9 cellular contexts compared by ENCODE assay signal in genomic region chr10:60434418-60435046, GRCh38. TPM values are rescaled to one million over a fixed set of nuclear protein-coding genes. Genes with fewer than 3 reads are reported as not detected.
DNase-seq lines count a peak whose midpoint lies in the region; ATAC-seq and TF ChIP-seq lines count a peak whose summit lies in the region.
"Had no signal": no experiment of that assay in that cellular context is flagged by ENCODE, and none has a peak within 500 bp of the region (broad histone marks: within the 10 kb centered on the region; RNA-seq: fewer than 3 reads in every experiment).

No MANE protein-coding gene starts in this region.

- H3K36me3 Mint-ChIP-seq in naive B cell = no peaks in the 10 kb centered on the region
- H3K36me3 Mint-ChIP-seq: CD4-positive, CD25-positive, alpha-beta regulatory T cell had no signal

- no peaks in the 10 kb centered on the region for H3K79me2 ChIP-seq in PC-3 (ENCODE audit: low read length)

- H3K27me3 Mint-ChIP-seq in naive B cell = no peaks in the 10 kb centered on the region
- H3K27me3 Mint-ChIP-seq: CD4-positive, CD25-positive, alpha-beta regulatory T cell had no signal

- intact Hi-C loops in PC-3 (cut with micrococcal nuclease) = loop anchor here (1.0 to 2.0 kb wide), 8 partner anchors 50 to 334 kb away; no protein-coding TSS in a partner anchor

- CTCF ChIA-PET in PC-3 (lab: Charles Lee) = interaction anchor here (0.6 to 1.3 kb wide), 3 partner anchors 196 to 229 kb away, joined by 6 to 16 read pairs (median 7); no protein-coding TSS in a partner anchor

- H3K27ac ChIP-seq in PC-3 (ENCODE audit: low read length) = no peak overlapping the region

- ATAC-seq in HG03469 (IDR thresholded peaks at IDR 0.05; ENCODE audit: unreplicated experiment) (peak; percentile 51), PC-3 (peak; percentile 53), naive B cell (ENCODE audit: low read depth in 2 of 2) (no peak)

- H3K4me2 ChIP-seq in PC-3 (ENCODE audit: low read length) = no peak overlapping the region

- no TSS peak for BruUV-seq in PC-3 (replicated peaks; lab: Mats Ljungman, UMichigan)

- H3K4me1 Mint-ChIP-seq in naive B cell = peaks cover 12 to 17% (median 16%) of the 10 kb centered on the region in 3 donors
- H3K4me1 Mint-ChIP-seq: CD4-positive, CD25-positive, alpha-beta regulatory T cell had no signal

- no peaks in the 10 kb centered on the region for H3K9me3 Mint-ChIP-seq in naive B cell
- H3K9me3 Mint-ChIP-seq: CD4-positive, CD25-positive, alpha-beta regulatory T cell had no signal

- no peaks in the 10 kb centered on the region for H3K36me3 ChIP-seq in PC-3 (ENCODE audit: low read depth, low read length)

- H3K27ac Mint-ChIP-seq in naive B cell = no peak overlapping the region
- H3K27ac Mint-ChIP-seq: CD4-positive, CD25-positive, alpha-beta regulatory T cell had no signal

- H3K4me1 ChIP-seq in PC-3 (ENCODE audit: insufficient read depth, low read length) = peaks cover 33% of the 10 kb centered on the region

- no peak overlapping the region for H3K4me3 ChIP-seq in PC-3 (ENCODE audit: low read length)
- no peak overlapping the region for H3K4me3 ChIP-seq in epithelial cell of esophagus (ENCODE audit: low read length)

- H3K4me3 Mint-ChIP-seq in naive B cell = no peak overlapping the region
- H3K4me3 Mint-ChIP-seq: CD4-positive, CD25-positive, alpha-beta regulatory T cell had no signal

- TF ChIP-seq CTCF in PC-3 (conservative IDR thresholded peaks at IDR 0.05; ENCODE audit: low read depth, low read length) = peak; percentile 99
- TF ChIP-seq CTCF in epithelial cell of esophagus (IDR thresholded peaks at IDR 0.05; ENCODE audit: insufficient read depth, low read depth, low read length, missing control alignments) = peak; percentile 72

- H3F3A ChIP-seq in PC-3 (ENCODE audit: low read length, unreplicated experiment) = no peaks in the 10 kb centered on the region

- H3K9ac ChIP-seq in PC-3 (ENCODE audit: low read length) = no peak overlapping the region

- H3K9me3 ChIP-seq in PC-3 (ENCODE audit: low read length) = no peaks in the 10 kb centered on the region

- H2AFZ ChIP-seq in PC-3 (ENCODE audit: low read length) = no peak overlapping the region

- H4K20me1 ChIP-seq in PC-3 (ENCODE audit: low read length) = no peaks in the 10 kb centered on the region

- H3K9me2 ChIP-seq in PC-3 (replicated peaks; ENCODE audit: low read length) = no peaks in the 10 kb centered on the region

- DNase-seq in NCI-H1417 (lab: John Stamatoyannopoulos, UW) = peak; percentile 2 to 67 (median 43)
- DNase-seq in NCI-H1417 treated with DMSO at 0.1 percent for 48 hours (lab: John Stamatoyannopoulos, UW) = no peak
- peak; percentile 92 for DNase-seq in PC-3
- DNase-seq in epithelial cell of esophagus (ENCODE audit: low read depth) = peak; percentile 69
- DNase-seq in naive B cell = peak; percentile 27
- no peak for DNase-seq in stimulated activated CD4-positive, alpha-beta T cell treated with anti-CD3 and anti-CD28 coated beads, Interleukin-4, amount 100 ng/mL, for 24 hours
- DNase-seq in 8988T = no peak

- POLR2A ChIA-PET in PC-3 (lab: Charles Lee; ENCODE audit: unreplicated experiment) = interaction anchor here (0.8 kb wide), 1 partner anchor 99 kb away, joined by 3 read pairs; no protein-coding TSS in a partner anchor

- H3K27me3 ChIP-seq in PC-3 (ENCODE audit: low read length) = no peaks in the 10 kb centered on the region

RNA-seq across cellular contexts. Expression of gene ANK3, which starts 44.9 kb away (rescaled TPM):
- total RNA-seq in PC-3 (2014; rRNA removed) = 29.5 and 33.6 TPM in 2 replicates
- 1 to 10 TPM in 5 of 6 donors, not detected in 1; 1.3 to 3.8 (median 2.5) TPM for polyA plus RNA-seq in naive B cell (ENCODE audit: low read depth in 6 of 6)

Comparison
In these comparisons a context has a peak if more than half of its experiments do, and no peak if none do; other contexts are left out.
1. DNase-seq: peak in NCI-H1417 (3 of 3), PC-3 (single experiment), epithelial cell of esophagus (single experiment) and naive B cell (single experiment); none in NCI-H1417 treated with DMSO at 0.1 percent for 48 hours (single experiment), stimulated activated CD4-positive, alpha-beta T cell treated with anti-CD3 and anti-CD28 coated beads, Interleukin-4, amount 100 ng/mL, for 24 hours (single experiment) and 8988T (single experiment).
2. ATAC-seq: peak in HG03469 (single experiment) and PC-3 (single experiment); none in naive B cell (0 of 2).